Comparison of ENCODE assay signal across 26 cellular contexts in genomic region chr1:182415789-182416188, GRCh38. TPM values are rescaled to one million over a fixed set of nuclear protein-coding genes. Genes with fewer than 3 reads are reported as not detected.
DNase-seq lines count a peak whose midpoint lies in the region; ATAC-seq, FAIRE-seq and TF ChIP-seq lines count a peak whose summit lies in the region.
"Had no signal": no experiment of that assay in that cellular context is flagged by ENCODE, and none has a peak within 500 bp of the region (broad histone marks: within the 10 kb centered on the region; RNA-seq: fewer than 3 reads in every experiment).

No MANE protein-coding gene starts in this region.

- H3K36me3 Mint-ChIP-seq in activated T-cell treated with anti-CD3 and anti-CD28 coated beads, Interleukin-2, amount 50 U/mL, for 72 hours (ENCODE audit: insufficient read depth in 2 of 2), result no peaks in the 10 kb centered on the region
- no peaks in the 10 kb centered on the region for H3K36me3 Mint-ChIP-seq in stimulated activated effector memory CD8-positive, alpha-beta T cell treated with anti-CD3 and anti-CD28 coated beads, Interleukin-12 subunit alpha, Interleukin-12 subunit beta, amount 100 ng/mL, for 72 hours
- H3K36me3 Mint-ChIP-seq in Calu3 (ENCODE audit: insufficient read depth, unreplicated experiment), result no peaks in the 10 kb centered on the region

- intact Hi-C loops in GM12878 (cut with micrococcal nuclease; ENCODE audit: unreplicated experiment) (no loop called here), stomach (cut with DNase I; ENCODE audit: low total_unique reads) (no loop called here), Calu3 (cut with micrococcal nuclease; ENCODE audit: unreplicated experiment) (no loop called here), right cardiac atrium (cut with DNase I) (no loop called here)

- H3K79me2 ChIP-seq in GM12878 (ENCODE audit: control insufficient read depth, insufficient read depth, low read length), result no peaks in the 10 kb centered on the region

- H3K4me3 Mint-ChIP-seq in activated T-cell treated with anti-CD3 and anti-CD28 coated beads, Interleukin-2, amount 50 U/mL, for 72 hours, result no peak overlapping the region
- H3K4me3 Mint-ChIP-seq in stimulated activated effector memory CD8-positive, alpha-beta T cell treated with anti-CD3 and anti-CD28 coated beads, Interleukin-12 subunit alpha, Interleukin-12 subunit beta, amount 100 ng/mL, for 72 hours, result no peak overlapping the region
- no peak overlapping the region for H3K4me3 Mint-ChIP-seq in Calu3 (ENCODE audit: low read depth, unreplicated experiment)
- H3K4me3 Mint-ChIP-seq: CD4-positive, alpha-beta T cell had no signal

- H3K27ac ChIP-seq in GM12878 (ENCODE audit: control insufficient read depth, insufficient read depth) (no peak overlapping the region), stomach (no peak overlapping the region), right cardiac atrium (ENCODE audit: low read length) (no peak overlapping the region)
- H3K27ac ChIP-seq: A549, KMS-11 had no signal

- H3K4me1 Mint-ChIP-seq in activated T-cell treated with anti-CD3 and anti-CD28 coated beads, Interleukin-2, amount 50 U/mL, for 72 hours (ENCODE audit: low read depth), result no peaks in the 10 kb centered on the region
- H3K4me1 Mint-ChIP-seq in stimulated activated effector memory CD8-positive, alpha-beta T cell treated with anti-CD3 and anti-CD28 coated beads, Interleukin-12 subunit alpha, Interleukin-12 subunit beta, amount 100 ng/mL, for 72 hours, result no peaks in the 10 kb centered on the region
- H3K4me1 Mint-ChIP-seq in Calu3 (ENCODE audit: low read depth, unreplicated experiment), result no peaks in the 10 kb centered on the region

- 0% methylated on average over 1 of the region's 1 CpG for WGBS in GM12878 (ENCODE audit: insufficient coverage, insufficient replicate concordance, low lambda C conversion rate, missing lambda C conversion rate)
- 50 to 90% (median 80%) methylated on average over 1 of the region's 1 CpG for WGBS in stomach, 5 donors
- 72% methylated on average over 1 of the region's 1 CpG for WGBS in right cardiac atrium

- H3K9ac ChIP-seq in GM12878 (ENCODE audit: control insufficient read depth, insufficient read depth, low read length), result no peak overlapping the region
- H3K9ac ChIP-seq: KMS-11 had no signal

- in situ Hi-C loops in GM12878 (cut with MboI), result no loop called here

- SMC1A ChIA-PET in GM12878 (lab: Charles Lee; ENCODE audit: uncharacterized antibody, unreplicated experiment), result no interaction called here

- no peak for DNase-seq in activated T-cell treated with anti-CD3 and anti-CD28 coated beads, Interleukin-2, amount 50 U/mL, for 72 hours
- no peak for DNase-seq in activated T-cell treated with anti-CD3 and anti-CD28 coated beads, Interleukin-2, amount 50 U/mL, for 48 hours
- DNase-seq in GM12878 (ENCODE audit: low read depth, low spot score) (no peak), stomach (no peak), Calu3 (no peak), right cardiac atrium (no peak)
- DNase-seq in stimulated activated effector memory CD8-positive, alpha-beta T cell treated with anti-CD3 and anti-CD28 coated beads, Interleukin-12 subunit alpha, Interleukin-12 subunit beta, amount 100 ng/mL, for 72 hours (ENCODE audit: low spot score in 2 of 2), result no peak
- DNase-seq: Caco-2; CD4-positive, alpha-beta T cell; DMS153; NCI-H1436; NCI-H1930; NCI-H345; NCI-H524 treated with DMSO at 0.1 percent for 48 hours; PC-3; RPMI8226; SHP77 treated with DMSO at 0.1 percent for 48 hours had no signal

- peaks cover 24% of the 10 kb centered on the region for H3K27me3 Mint-ChIP-seq in activated T-cell treated with anti-CD3 and anti-CD28 coated beads, Interleukin-2, amount 50 U/mL, for 72 hours (ENCODE audit: low read depth)
- H3K27me3 Mint-ChIP-seq in Calu3 (ENCODE audit: unreplicated experiment), result peaks cover 67% of the 10 kb centered on the region

- CTCF ChIA-PET in GM12878 (lab: Yijun Ruan, JAX), result interaction anchor here (1.9 kb wide), 1 partner anchor 19 kb away, joined by 6 read pairs; no protein-coding TSS in a partner anchor
- CTCF ChIA-PET in Calu3 (lab: Charles Lee), result no interaction called here

- TF ChIP-seq RAD21 in GM12878 (IDR thresholded peaks at IDR 0.05; ENCODE audit: insufficient read depth, low read depth, low read length), result no peak

- BruUV-seq in GM12878 (replicated peaks; lab: Mats Ljungman, UMichigan), result no TSS peak
- BruUV-seq in Calu3 (replicated peaks; lab: Mats Ljungman, UMichigan), result no TSS peak

- H3K36me3 ChIP-seq in GM12878 (ENCODE audit: control insufficient read depth in 2 of 2, insufficient read depth in 2 of 2, low read length in 1 of 2), result no peaks in the 10 kb centered on the region
- no peaks in the 10 kb centered on the region for H3K36me3 ChIP-seq in stomach

- no peak overlapping the region for H3K27ac Mint-ChIP-seq in activated T-cell treated with anti-CD3 and anti-CD28 coated beads, Interleukin-2, amount 50 U/mL, for 72 hours
- no peak overlapping the region for H3K27ac Mint-ChIP-seq in stimulated activated effector memory CD8-positive, alpha-beta T cell treated with anti-CD3 and anti-CD28 coated beads, Interleukin-12 subunit alpha, Interleukin-12 subunit beta, amount 100 ng/mL, for 72 hours
- no peak overlapping the region for H3K27ac Mint-ChIP-seq in Calu3 (ENCODE audit: unreplicated experiment)
- H3K27ac Mint-ChIP-seq: CD4-positive, alpha-beta T cell had no signal

- peak; percentile 57 to 63 for ATAC-seq in activated T-cell treated with anti-CD3 and anti-CD28 coated beads, Interleukin-2, amount 50 U/mL, for 72 hours (replicated peaks in 1 of 2)
- ATAC-seq in HG02852 (IDR thresholded peaks at IDR 0.05; ENCODE audit: unreplicated experiment) (peak; percentile 62), GM12878 (peak; percentile 24; the same call in 2 of the 3 replicates), right cardiac atrium (no peak)
- ATAC-seq in stimulated activated effector memory CD8-positive, alpha-beta T cell treated with anti-CD3 and anti-CD28 coated beads, Interleukin-12 subunit alpha, Interleukin-12 subunit beta, amount 100 ng/mL, for 72 hours, result peak; percentile 79
- ATAC-seq: A549, PC-3 had no signal

- RAD21 ChIA-PET in GM12878 (lab: Charles Lee; ENCODE audit: unreplicated experiment), result interaction anchor here (1.4 kb wide), 1 partner anchor 272 kb away, joined by 5 read pairs; no protein-coding TSS in a partner anchor

- TF ChIP-seq POLR2A in GM12878 (IDR thresholded peaks at IDR 0.05; ENCODE audit: low read depth, low read length) (no peak), stomach (IDR thresholded peaks at IDR 0.05) (no peak)

- 0 out of 2 replicates have a peak overlapping the region, but pooled peaks have one; percentile 5 for H2AFZ ChIP-seq in GM12878 (ENCODE audit: control insufficient read depth, low read depth, low read length)

- H3K27me3 ChIP-seq in GM12878 (replicated peaks in 1 of 2; ENCODE audit: control insufficient read depth in 2 of 2, insufficient read depth in 2 of 2, low read length in 1 of 2) (no peaks in the 10 kb centered on the region), stomach (peaks cover 0 to 7% (median 3%) of the 10 kb centered on the region in 3 donors), right cardiac atrium (ENCODE audit: control insufficient read depth, insufficient read depth) (no peaks in the 10 kb centered on the region)

- FAIRE-seq in GM12878 (lab: Jason Lieb, UNC), result no peak
- FAIRE-seq: A549, GM12891, GM18507, H1 had no signal

- POLR2A ChIA-PET in GM12878 (lab: Charles Lee), result no interaction called here

- H3K4me1 ChIP-seq in GM12878 (ENCODE audit: control insufficient read depth, insufficient read depth, low read length) (peaks cover 4% of the 10 kb centered on the region; the same call in 1 of the 2 replicates), stomach (peaks cover 0 to 2% (median under 1%) of the 10 kb centered on the region in 4 donors), right cardiac atrium (ENCODE audit: control insufficient read depth, insufficient read depth, low read length) (no peaks in the 10 kb centered on the region)
- H3K4me1 ChIP-seq: A549, Caco-2 had no signal

- TF ChIP-seq CTCF in GM12878 (IDR thresholded peaks at IDR 0.05 in 2 of 3, conservative IDR thresholded peaks at IDR 0.05 in 1 of 3; ENCODE audit: control insufficient read depth in 2 of 3, extremely low read depth in 1 of 3, insufficient read depth in 1 of 3, low read depth in 3 of 3, low read length in 3 of 3), result no peak
- no peak for TF ChIP-seq CTCF in stomach (IDR thresholded peaks at IDR 0.05)
- no peak for TF ChIP-seq CTCF in Calu3 (IDR thresholded peaks at IDR 0.05; ENCODE audit: unreplicated experiment)

- no peaks in the 10 kb centered on the region for H4K20me1 ChIP-seq in GM12878 (ENCODE audit: control insufficient read depth, insufficient read depth)

- H3K9me3 ChIP-seq in GM12878 (replicated peaks; ENCODE audit: control insufficient read depth, insufficient read depth, low read length) (no peaks in the 10 kb centered on the region), stomach (no peaks in the 10 kb centered on the region), right cardiac atrium (ENCODE audit: control insufficient read depth, low read length) (no peaks in the 10 kb centered on the region)
- H3K9me3 ChIP-seq: A549, Caco-2 had no signal

- no peak overlapping the region for H3K4me2 ChIP-seq in GM12878 (ENCODE audit: control insufficient read depth, insufficient read depth)
- H3K4me2 ChIP-seq: A549, KMS-11 had no signal

- TF ChIP-seq EP300 in GM12878 (IDR thresholded peaks at IDR 0.05; ENCODE audit: borderline replicate concordance in 1 of 2, control insufficient read depth in 1 of 2, low read depth in 2 of 2, low read length in 2 of 2), result no peak
- no peak for TF ChIP-seq EP300 in stomach (IDR thresholded peaks at IDR 0.05)

- H3K9me3 Mint-ChIP-seq in activated T-cell treated with anti-CD3 and anti-CD28 coated beads, Interleukin-2, amount 50 U/mL, for 72 hours, result no peaks in the 10 kb centered on the region
- H3K9me3 Mint-ChIP-seq in stimulated activated effector memory CD8-positive, alpha-beta T cell treated with anti-CD3 and anti-CD28 coated beads, Interleukin-12 subunit alpha, Interleukin-12 subunit beta, amount 100 ng/mL, for 72 hours, result no peaks in the 10 kb centered on the region
- no peaks in the 10 kb centered on the region for H3K9me3 Mint-ChIP-seq in Calu3 (ENCODE audit: low read depth, unreplicated experiment)
- H3K9me3 Mint-ChIP-seq: CD4-positive, alpha-beta T cell had no signal

- no peak overlapping the region for H3K4me3 ChIP-seq in GM12878
- no peak overlapping the region for H3K4me3 ChIP-seq in stomach
- H3K4me3 ChIP-seq in right cardiac atrium (ENCODE audit: low read length), result no peak overlapping the region
- H3K4me3 ChIP-seq: A549 had no signal

RNA-seq across cellular contexts. Expression of gene TEDDM1, which starts 15.3 kb away (rescaled TPM):
- not detected for total RNA-seq in activated T-cell treated with anti-CD3 and anti-CD28 coated beads, Interleukin-2, amount 50 U/mL, for 72 hours
- total RNA-seq in GM12878 (2013; cell fraction: nucleolus; rRNA removed), result not detected in 2 replicates
- total RNA-seq in GM12878 (2014; rRNA removed) (0.11 TPM in 1 of 2 replicates, not detected in the other), GM12878 (2014; rRNA removed; fragmentation: Illumina TruSeq; extraction: Trizol) (not detected in 2 replicates), GM12878 (2021) (not detected in 2 replicates), stomach (not detected), Calu3 (2022) (not detected in 2 replicates), right cardiac atrium (not detected)
- not detected for polyA plus RNA-seq in GM12878 (2011; ENCODE audit: low read depth)
- polyA plus RNA-seq in GM12878 (2011; rRNA removed) (not detected in 2 replicates), GM12878 (2014; fragmentation: Illumina TruSeq; extraction: Trizol) (not detected in 2 replicates), GM12878 (2014; fragmentation: Nextera tagmentation; extraction: Ambion mirVana) (not detected), GM12878 (2014; rRNA removed) (not detected in 2 replicates), GM12878 (2016; fragmentation: Nextera tagmentation; extraction: Ambion mirVana) (under 1 TPM in 1 of 2 experiments, not detected in 1; 0.11 TPM), stomach (not detected), right cardiac atrium (not detected)
- not detected in 2 replicates for polyA plus RNA-seq in GM12878 (2011; cell fraction: cytosol; rRNA removed)
- polyA plus RNA-seq in GM12878 (2011; cell fraction: nucleus; rRNA removed), result not detected in 2 replicates
- polyA plus RNA-seq in GM12878 (2012), result 0.05 and 0.10 TPM in 2 replicates
- not detected in 2 replicates for polyA minus RNA-seq in GM12878 (2011; rRNA and poly(A)+ RNA removed)
- not detected in 2 replicates for polyA minus RNA-seq in GM12878 (2011; cell fraction: cytosol; rRNA and poly(A)+ RNA removed)
- polyA minus RNA-seq in GM12878 (2011; cell fraction: nucleus; rRNA and poly(A)+ RNA removed), result not detected in 2 replicates
- total RNA-seq: Caco-2; CD4-positive, alpha-beta T cell; Daoy; H1; HT-29; PC-3 had no signal
- polyA plus RNA-seq: A549, BJ, H1 had no signal

RNA-seq across cellular contexts. Expression of gene GLUL, which starts 24.2 kb away (rescaled TPM):
- 10 to 100 TPM; 76.6 to 96.1 TPM for total RNA-seq in activated T-cell treated with anti-CD3 and anti-CD28 coated beads, Interleukin-2, amount 50 U/mL, for 72 hours
- 44.9 and 45.1 TPM in 2 replicates for total RNA-seq in GM12878 (2013; cell fraction: nucleolus; rRNA removed)
- total RNA-seq in GM12878 (2014; rRNA removed) (174 and 183 TPM in 2 replicates), GM12878 (2014; rRNA removed; fragmentation: Illumina TruSeq; extraction: Trizol) (141 TPM in 2 replicates), GM12878 (2021) (172 and 191 TPM in 2 replicates), stomach (1,000 to 10,000 TPM in 4 of 5 donors, 100 to 1,000 TPM in 1; 102 to 1,958 (median 1,662) TPM), Calu3 (2022) (139 and 188 TPM in 2 replicates), right cardiac atrium (100 to 1,000 TPM; 303 to 361 (median 342) TPM)
- polyA plus RNA-seq in GM12878 (2011; ENCODE audit: low read depth), result 42.0 TPM
- polyA plus RNA-seq in GM12878 (2011; rRNA removed) (1.0 and 2.3 TPM in 2 replicates), GM12878 (2014; fragmentation: Illumina TruSeq; extraction: Trizol) (192 and 194 TPM in 2 replicates), GM12878 (2014; fragmentation: Nextera tagmentation; extraction: Ambion mirVana) (100 to 1,000 TPM; 166 to 392 TPM), GM12878 (2014; rRNA removed) (155 and 160 TPM in 2 replicates), GM12878 (2016; fragmentation: Nextera tagmentation; extraction: Ambion mirVana) (100 to 1,000 TPM; 162 TPM), stomach (1,000 to 10,000 TPM in 2 of 3 donors, 100 to 1,000 TPM in 1; 763 to 1,536 (median 1,525) TPM), right cardiac atrium (199 TPM)
- 1.6 and 2.8 TPM in 2 replicates for polyA plus RNA-seq in GM12878 (2011; cell fraction: cytosol; rRNA removed)
- 2.7 and 3.3 TPM in 2 replicates for polyA plus RNA-seq in GM12878 (2011; cell fraction: nucleus; rRNA removed)
- 79.1 and 86.0 TPM in 2 replicates for polyA plus RNA-seq in GM12878 (2012)
- polyA minus RNA-seq in GM12878 (2011; rRNA and poly(A)+ RNA removed), result 1.2 and 4.8 TPM in 2 replicates
- 1.8 and 2.4 TPM in 2 replicates for polyA minus RNA-seq in GM12878 (2011; cell fraction: cytosol; rRNA and poly(A)+ RNA removed)
- 0.73 and 0.96 TPM in 2 replicates for polyA minus RNA-seq in GM12878 (2011; cell fraction: nucleus; rRNA and poly(A)+ RNA removed)

RNA-seq across cellular contexts. Expression of gene RGSL1, which starts 34.2 kb away (rescaled TPM):
- not detected for total RNA-seq in activated T-cell treated with anti-CD3 and anti-CD28 coated beads, Interleukin-2, amount 50 U/mL, for 72 hours
- not detected in 2 replicates for total RNA-seq in GM12878 (2013; cell fraction: nucleolus; rRNA removed)
- total RNA-seq in GM12878 (2014; rRNA removed) (0.17 and 0.27 TPM in 2 replicates), GM12878 (2014; rRNA removed; fragmentation: Illumina TruSeq; extraction: Trizol) (0.27 TPM in 1 of 2 replicates, not detected in the other), GM12878 (2021) (not detected in 2 replicates), stomach (not detected), Calu3 (2022) (not detected in 2 replicates), right cardiac atrium (not detected)
- not detected for polyA plus RNA-seq in GM12878 (2011; ENCODE audit: low read depth)
- polyA plus RNA-seq in GM12878 (2011; rRNA removed) (not detected in 2 replicates), GM12878 (2014; fragmentation: Illumina TruSeq; extraction: Trizol) (0.14 and 0.28 TPM in 2 replicates), GM12878 (2014; fragmentation: Nextera tagmentation; extraction: Ambion mirVana) (not detected), GM12878 (2014; rRNA removed) (0.05 TPM in 1 of 2 replicates, not detected in the other), GM12878 (2016; fragmentation: Nextera tagmentation; extraction: Ambion mirVana) (under 1 TPM in 1 of 2 experiments, not detected in 1; 0.28 TPM), stomach (not detected), right cardiac atrium (not detected)
- polyA plus RNA-seq in GM12878 (2011; cell fraction: cytosol; rRNA removed), result not detected in 2 replicates
- polyA plus RNA-seq in GM12878 (2011; cell fraction: nucleus; rRNA removed), result not detected in 2 replicates
- polyA plus RNA-seq in GM12878 (2012), result 0.14 TPM in 1 of 2 replicates, not detected in the other
- not detected in 2 replicates for polyA minus RNA-seq in GM12878 (2011; rRNA and poly(A)+ RNA removed)
- not detected in 2 replicates for polyA minus RNA-seq in GM12878 (2011; cell fraction: cytosol; rRNA and poly(A)+ RNA removed)
- polyA minus RNA-seq in GM12878 (2011; cell fraction: nucleus; rRNA and poly(A)+ RNA removed), result not detected in 2 replicates
- total RNA-seq: Caco-2; CD4-positive, alpha-beta T cell; Daoy; H1; HT-29; PC-3 had no signal
- polyA plus RNA-seq: A549, BJ, H1 had no signal

Comparison
In these comparisons a context has a peak if more than half of its experiments do, and no peak if none do; other contexts are left out.
1. ATAC-seq: peak in activated T-cell treated with anti-CD3 and anti-CD28 coated beads, Interleukin-2, amount 50 U/mL, for 72 hours (2 of 2), HG02852 (single experiment), GM12878 (single experiment) and stimulated activated effector memory CD8-positive, alpha-beta T cell treated with anti-CD3 and anti-CD28 coated beads, Interleukin-12 subunit alpha, Interleukin-12 subunit beta, amount 100 ng/mL, for 72 hours (single experiment); none in right cardiac atrium (0 of 2).